Comparison of ENCODE assay signal across 1 cellular context in the genomic region with DNA sequence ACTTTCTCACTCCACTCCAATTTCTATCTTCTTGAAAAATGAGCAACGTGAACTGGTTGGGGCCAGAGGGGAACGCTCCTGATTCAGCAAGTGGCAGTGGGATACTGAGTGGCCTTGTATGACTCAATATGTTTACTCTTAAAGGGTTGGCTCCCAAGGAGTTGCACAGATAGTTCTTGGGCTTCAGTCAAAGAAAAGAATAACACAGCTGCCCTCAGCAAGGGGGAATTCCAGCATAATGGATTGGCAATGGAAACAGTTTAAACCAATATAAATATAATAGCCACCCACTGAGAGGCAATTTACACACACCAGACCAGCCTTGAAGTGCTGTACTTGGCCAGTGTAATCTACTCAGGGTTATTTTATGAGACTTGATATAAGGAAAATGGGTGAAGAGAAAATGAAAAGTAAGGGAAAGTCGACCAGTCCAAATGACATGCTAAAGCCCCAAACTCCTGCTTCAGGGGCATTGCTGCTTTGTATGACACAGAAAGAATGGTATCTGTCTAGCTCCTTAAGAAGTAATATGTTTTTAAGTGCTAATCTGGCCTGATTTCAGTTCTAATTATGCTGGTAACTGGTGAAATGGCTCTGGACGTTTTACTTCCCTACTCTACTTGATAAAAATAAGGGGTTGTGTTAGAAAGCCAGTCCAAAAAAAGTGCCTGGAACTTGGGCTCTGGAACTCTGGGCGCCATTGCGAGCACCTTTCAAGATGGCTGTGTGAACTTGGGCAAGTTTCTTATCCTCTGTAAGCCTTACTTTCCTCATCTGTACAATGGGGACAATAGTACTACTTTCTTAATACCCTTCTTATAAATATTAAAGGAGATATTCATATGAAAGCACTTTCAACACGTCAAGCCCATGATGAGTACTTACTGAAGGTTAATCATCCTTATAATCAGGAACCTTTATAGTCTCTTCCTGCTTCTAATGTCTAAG.
TF ChIP-seq lines count a peak whose summit lies in the region.

No MANE protein-coding gene starts in this region.

TF ChIP-seq in HEK293, 187 proteins besides CTCF, POLR2A, EP300 and RAD21 (continued from another document and continues in another):
- TF ChIP-seq, protein P1, sequence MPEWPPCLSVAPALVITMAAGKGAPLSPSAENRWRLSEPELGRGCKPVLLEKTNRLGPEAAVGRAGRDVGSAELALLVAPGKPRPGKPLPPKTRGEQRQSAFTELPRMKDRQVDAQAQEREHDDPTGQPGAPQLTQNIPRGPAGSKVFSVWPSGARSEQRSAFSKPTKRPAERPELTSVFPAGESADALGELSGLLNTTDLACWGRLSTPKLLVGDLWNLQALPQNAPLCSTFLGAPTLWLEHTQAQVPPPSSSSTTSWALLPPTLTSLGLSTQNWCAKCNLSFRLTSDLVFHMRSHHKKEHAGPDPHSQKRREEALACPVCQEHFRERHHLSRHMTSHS (tag by site-specific recombination; IDR thresholded peaks at IDR 0.05): peak; percentile 38; the same call in 1 of the 2 replicates
- TF ChIP-seq SETDB1 (IDR thresholded peaks at IDR 0.05; ENCODE audit: insufficient read length, low read length) (no peak), ZNF585B (tag by site-specific recombination; IDR thresholded peaks at IDR 0.05) (no peak), ZNF48 (tag by site-specific recombination; IDR thresholded peaks at IDR 0.05) (no peak), INSM2 (tag by site-specific recombination; IDR thresholded peaks at IDR 0.05) (peak; percentile 92), SCRT2 (tag by site-specific recombination; IDR thresholded peaks at IDR 0.05) (no peak), ZNF37A (tag by site-specific recombination; IDR thresholded peaks at IDR 0.05) (no peak; the same call in 1 of the 2 replicates), TRIM28 (IDR thresholded peaks at IDR 0.05; ENCODE audit: borderline replicate concordance, low read length) (peak; percentile 91), ZNF214 (tag by site-specific recombination; IDR thresholded peaks at IDR 0.05; ENCODE audit: borderline replicate concordance) (no peak), ZBTB44 (tag by site-specific recombination; IDR thresholded peaks at IDR 0.05) (peak; percentile 77), ZNF670 (tag by site-specific recombination; IDR thresholded peaks at IDR 0.05; ENCODE audit: low read depth) (no peak), IKZF3 (tag by site-specific recombination; IDR thresholded peaks at IDR 0.05) (0 out of 2 replicates have a peak, but pooled peaks have one; percentile 57), MZF1 (tag by site-specific recombination; IDR thresholded peaks at IDR 0.05; ENCODE audit: borderline replicate concordance) (peak; percentile 72; the same call in 1 of the 2 replicates), ZNF169 (tag by site-specific recombination; IDR thresholded peaks at IDR 0.05) (no peak), ZNF610 (tag by site-specific recombination; IDR thresholded peaks at IDR 0.05; ENCODE audit: borderline replicate concordance) (peak; percentile 85; the same call in 1 of the 2 replicates), BCL11A (tag by site-specific recombination; IDR thresholded peaks at IDR 0.05; ENCODE audit: low read depth) (no peak), YY1 (tag by site-specific recombination; IDR thresholded peaks at IDR 0.05) (0 out of 2 replicates have a peak, but pooled peaks have one; percentile 29), ZBTB8A (tag by site-specific recombination; IDR thresholded peaks at IDR 0.05) (peak; percentile 68), ZBTB20 (tag by site-specific recombination; IDR thresholded peaks at IDR 0.05) (no peak; the same call in 1 of the 2 replicates), ZXDB (tag by site-specific recombination; IDR thresholded peaks at IDR 0.05) (peak; percentile 86), HOXC10 (CRISPR knock-in tag; IDR thresholded peaks at IDR 0.05) (no peak), ZSCAN30 (tag by site-specific recombination; IDR thresholded peaks at IDR 0.05) (peak; percentile 84), BCL11B (tag by site-specific recombination; IDR thresholded peaks at IDR 0.05; ENCODE audit: low read depth) (no peak), WT1 (tag by site-specific recombination; IDR thresholded peaks at IDR 0.05) (peak; percentile 57), ZNF423 (tag by site-specific recombination; IDR thresholded peaks at IDR 0.05) (peak; percentile 74), ZNF202 (tag by site-specific recombination; IDR thresholded peaks at IDR 0.05; ENCODE audit: borderline replicate concordance) (no peak), ZNF561 (tag by site-specific recombination; IDR thresholded peaks at IDR 0.05; ENCODE audit: borderline replicate concordance) (peak; percentile 96), ZNF350 (tag by site-specific recombination; IDR thresholded peaks at IDR 0.05) (peak; percentile 97), ZNF560 (tag by site-specific recombination; IDR thresholded peaks at IDR 0.05; ENCODE audit: borderline replicate concordance) (no peak), ZNF341 (tag by site-specific recombination; IDR thresholded peaks at IDR 0.05; ENCODE audit: low read depth) (peak; percentile 56; the same call in 1 of the 2 replicates), KLF8 (tag by site-specific recombination; IDR thresholded peaks at IDR 0.05) (peak; percentile 57; the same call in 1 of the 2 replicates), ZNF555 (tag by site-specific recombination; conservative IDR thresholded peaks at IDR 0.05) (no peak), GLI2 (tag by site-specific recombination; IDR thresholded peaks at IDR 0.05; ENCODE audit: borderline replicate concordance, low read depth) (peak; percentile 95), ZBTB21 (tag by site-specific recombination; IDR thresholded peaks at IDR 0.05) (peak; percentile 72), HOXD13 (CRISPR knock-in tag; IDR thresholded peaks at IDR 0.05; ENCODE audit: borderline replicate concordance) (peak; percentile 29; the same call in 1 of the 2 replicates), ZNF19 (tag by site-specific recombination; IDR thresholded peaks at IDR 0.05; ENCODE audit: low read depth) (no peak), FEZF1 (tag by site-specific recombination; IDR thresholded peaks at IDR 0.05) (peak; percentile 99), PRDM6 (tag by site-specific recombination; IDR thresholded peaks at IDR 0.05) (peak; percentile 92), ZNF785 (tag by site-specific recombination; IDR thresholded peaks at IDR 0.05) (no peak), ZNF155 (tag by site-specific recombination; IDR thresholded peaks at IDR 0.05) (no peak), ZNF10 (tag by site-specific recombination; IDR thresholded peaks at IDR 0.05) (0 out of 2 replicates have a peak, but pooled peaks have one; percentile 51)
- TF ChIP-seq, protein P2, sequence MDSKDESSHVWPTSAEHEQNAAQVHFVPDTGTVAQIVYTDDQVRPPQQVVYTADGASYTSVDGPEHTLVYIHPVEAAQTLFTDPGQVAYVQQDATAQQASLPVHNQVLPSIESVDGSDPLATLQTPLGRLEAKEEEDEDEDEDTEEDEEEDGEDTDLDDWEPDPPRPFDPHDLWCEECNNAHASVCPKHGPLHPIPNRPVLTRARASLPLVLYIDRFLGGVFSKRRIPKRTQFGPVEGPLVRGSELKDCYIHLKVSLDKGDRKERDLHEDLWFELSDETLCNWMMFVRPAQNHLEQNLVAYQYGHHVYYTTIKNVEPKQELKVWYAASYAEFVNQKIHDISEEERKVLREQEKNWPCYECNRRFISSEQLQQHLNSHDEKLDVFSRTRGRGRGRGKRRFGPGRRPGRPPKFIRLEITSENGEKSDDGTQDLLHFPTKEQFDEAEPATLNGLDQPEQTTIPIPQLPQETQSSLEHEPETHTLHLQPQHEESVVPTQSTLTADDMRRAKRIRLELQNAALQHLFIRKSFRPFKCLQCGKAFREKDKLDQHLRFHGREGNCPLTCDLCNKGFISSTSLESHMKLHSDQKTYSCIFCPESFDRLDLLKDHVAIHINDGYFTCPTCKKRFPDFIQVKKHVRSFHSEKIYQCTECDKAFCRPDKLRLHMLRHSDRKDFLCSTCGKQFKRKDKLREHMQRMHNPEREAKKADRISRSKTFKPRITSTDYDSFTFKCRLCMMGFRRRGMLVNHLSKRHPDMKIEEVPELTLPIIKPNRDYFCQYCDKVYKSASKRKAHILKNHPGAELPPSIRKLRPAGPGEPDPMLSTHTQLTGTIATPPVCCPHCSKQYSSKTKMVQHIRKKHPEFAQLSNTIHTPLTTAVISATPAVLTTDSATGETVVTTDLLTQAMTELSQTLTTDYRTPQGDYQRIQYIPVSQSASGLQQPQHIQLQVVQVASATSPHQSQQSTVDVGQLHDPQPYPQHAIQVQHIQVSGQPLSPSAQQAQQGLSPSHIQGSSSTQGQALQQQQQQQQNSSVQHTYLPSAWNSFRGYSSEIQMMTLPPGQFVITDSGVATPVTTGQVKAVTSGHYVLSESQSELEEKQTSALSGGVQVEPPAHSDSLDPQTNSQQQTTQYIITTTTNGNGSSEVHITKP (tag by site-specific recombination; IDR thresholded peaks at IDR 0.05): peak; percentile 83
- TF ChIP-seq, protein P3, sequence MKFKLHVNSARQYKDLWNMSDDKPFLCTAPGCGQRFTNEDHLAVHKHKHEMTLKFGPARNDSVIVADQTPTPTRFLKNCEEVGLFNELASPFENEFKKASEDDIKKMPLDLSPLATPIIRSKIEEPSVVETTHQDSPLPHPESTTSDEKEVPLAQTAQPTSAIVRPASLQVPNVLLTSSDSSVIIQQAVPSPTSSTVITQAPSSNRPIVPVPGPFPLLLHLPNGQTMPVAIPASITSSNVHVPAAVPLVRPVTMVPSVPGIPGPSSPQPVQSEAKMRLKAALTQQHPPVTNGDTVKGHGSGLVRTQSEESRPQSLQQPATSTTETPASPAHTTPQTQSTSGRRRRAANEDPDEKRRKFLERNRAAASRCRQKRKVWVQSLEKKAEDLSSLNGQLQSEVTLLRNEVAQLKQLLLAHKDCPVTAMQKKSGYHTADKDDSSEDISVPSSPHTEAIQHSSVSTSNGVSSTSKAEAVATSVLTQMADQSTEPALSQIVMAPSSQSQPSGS (tag by site-specific recombination; IDR thresholded peaks at IDR 0.05; ENCODE audit: low read depth): no peak
- TF ChIP-seq, protein P4, sequence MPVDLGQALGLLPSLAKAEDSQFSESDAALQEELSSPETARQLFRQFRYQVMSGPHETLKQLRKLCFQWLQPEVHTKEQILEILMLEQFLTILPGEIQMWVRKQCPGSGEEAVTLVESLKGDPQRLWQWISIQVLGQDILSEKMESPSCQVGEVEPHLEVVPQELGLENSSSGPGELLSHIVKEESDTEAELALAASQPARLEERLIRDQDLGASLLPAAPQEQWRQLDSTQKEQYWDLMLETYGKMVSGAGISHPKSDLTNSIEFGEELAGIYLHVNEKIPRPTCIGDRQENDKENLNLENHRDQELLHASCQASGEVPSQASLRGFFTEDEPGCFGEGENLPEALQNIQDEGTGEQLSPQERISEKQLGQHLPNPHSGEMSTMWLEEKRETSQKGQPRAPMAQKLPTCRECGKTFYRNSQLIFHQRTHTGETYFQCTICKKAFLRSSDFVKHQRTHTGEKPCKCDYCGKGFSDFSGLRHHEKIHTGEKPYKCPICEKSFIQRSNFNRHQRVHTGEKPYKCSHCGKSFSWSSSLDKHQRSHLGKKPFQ (tag by site-specific recombination; IDR thresholded peaks at IDR 0.05): peak; percentile 66
- TF ChIP-seq, protein P5, sequence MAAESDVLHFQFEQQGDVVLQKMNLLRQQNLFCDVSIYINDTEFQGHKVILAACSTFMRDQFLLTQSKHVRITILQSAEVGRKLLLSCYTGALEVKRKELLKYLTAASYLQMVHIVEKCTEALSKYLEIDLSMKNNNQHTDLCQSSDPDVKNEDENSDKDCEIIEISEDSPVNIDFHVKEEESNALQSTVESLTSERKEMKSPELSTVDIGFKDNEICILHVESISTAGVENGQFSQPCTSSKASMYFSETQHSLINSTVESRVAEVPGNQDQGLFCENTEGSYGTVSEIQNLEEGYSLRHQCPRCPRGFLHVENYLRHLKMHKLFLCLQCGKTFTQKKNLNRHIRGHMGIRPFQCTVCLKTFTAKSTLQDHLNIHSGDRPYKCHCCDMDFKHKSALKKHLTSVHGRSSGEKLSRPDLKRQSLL (tag by site-specific recombination; IDR thresholded peaks at IDR 0.05): peak; percentile 62; the same call in 1 of the 2 replicates
- TF ChIP-seq, protein P6, sequence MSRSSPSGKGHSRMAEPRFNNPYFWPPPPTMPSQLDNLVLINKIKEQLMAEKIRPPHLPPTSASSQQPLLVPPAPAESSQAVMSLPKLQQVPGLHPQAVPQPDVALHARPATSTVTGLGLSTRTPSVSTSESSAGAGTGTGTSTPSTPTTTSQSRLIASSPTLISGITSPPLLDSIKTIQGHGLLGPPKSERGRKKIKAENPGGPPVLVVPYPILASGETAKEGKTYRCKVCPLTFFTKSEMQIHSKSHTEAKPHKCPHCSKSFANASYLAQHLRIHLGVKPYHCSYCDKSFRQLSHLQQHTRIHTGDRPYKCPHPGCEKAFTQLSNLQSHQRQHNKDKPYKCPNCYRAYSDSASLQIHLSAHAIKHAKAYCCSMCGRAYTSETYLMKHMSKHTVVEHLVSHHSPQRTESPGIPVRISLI (tag by site-specific recombination; IDR thresholded peaks at IDR 0.05): no peak
